In genomic region chr2:37318401-37318800, GRCh38 we compare ENCODE assay signal across 8 cellular contexts. TPM values are rescaled to one million over a fixed set of nuclear protein-coding genes. Genes with fewer than 3 reads are reported as not detected.
DNase-seq lines count a peak whose midpoint lies in the region; ATAC-seq, FAIRE-seq and TF ChIP-seq lines count a peak whose summit lies in the region.

No MANE protein-coding gene starts in this region.

- ATAC-seq in GM21529 (IDR thresholded peaks at IDR 0.05; ENCODE audit: unreplicated experiment) (peak; percentile 77), left lung (peak; percentile 32)

- in situ Hi-C loops in ACHN (cut with HindIII; ENCODE audit: low pct_ligation_motif_present, low pct_unique_long_range_greater_than_20kb, low sequenced_read_pairs): no loop called here

- H3K36me3 ChIP-seq in left lung: no peaks in the 10 kb centered on the region

- no peak for TF ChIP-seq CTCF in left lung (IDR thresholded peaks at IDR 0.05)

- DNase-seq in GM12891 (ENCODE audit: insufficient read length, low spot score): no peak
- peak; percentile 24 for DNase-seq in M059J (ENCODE audit: low read depth)
- DNase-seq in left lung: no peak
- DNase-seq in iPS-NIHi11 (ENCODE audit: low spot score): no peak
- no peak for DNase-seq in ACHN
- no peak for DNase-seq in NCI-H2196 (lab: John Stamatoyannopoulos, UW; ENCODE audit: unreplicated experiment)
- no peak for DNase-seq in mesenteric fat pad (ENCODE audit: low spot score)

- TF ChIP-seq POLR2A in GM12891 (IDR thresholded peaks at IDR 0.05; ENCODE audit: low read depth, low read length): no peak

- peak; percentile 80 for FAIRE-seq in GM12891 (lab: Jason Lieb, UNC)

- peak overlapping the region in 1 of 2 donors; percentile 38 for H3K27ac ChIP-seq in left lung

- no peaks in the 10 kb centered on the region for H3K27me3 ChIP-seq in left lung

- H3K4me3 ChIP-seq in left lung: no peak overlapping the region

- no peaks in the 10 kb centered on the region for H3K9me3 ChIP-seq in left lung

- H3K4me1 ChIP-seq in left lung: peaks cover 21 to 56% of the 10 kb centered on the region in 2 donors

- intact Hi-C loops in left lung (cut with DNase I): no loop called here

TF ChIP-seq in GM12891, 5 proteins besides CTCF, POLR2A, EP300 and RAD21:
- TF ChIP-seq PAX5 (IDR thresholded peaks at IDR 0.05; ENCODE audit: insufficient read depth, low read length, severe bottlenecking) (no peak), SPI1 (IDR thresholded peaks at IDR 0.05; ENCODE audit: low read depth, low read length) (peak; percentile 76)
TF ChIP-seq in GM12891: peak in this region for 1.

RNA-seq across cellular contexts. Expression of gene PRKD3, which starts 6.2 kb away (rescaled TPM):
- 28.1 TPM for polyA plus RNA-seq in GM12891 (2012; ENCODE audit: low read depth, missing spikeins)
- 46.0 and 46.4 TPM in 2 replicates for total RNA-seq in M059J (2014; rRNA removed; shearing (Covaris generic))
- total RNA-seq in left lung (10 to 100 TPM; 36.2 to 43.7 TPM), mesenteric fat pad (35.1 TPM)

RNA-seq across cellular contexts. Expression of gene QPCT, which starts 26.0 kb away (rescaled TPM):
- 1.7 TPM for polyA plus RNA-seq in GM12891 (2012; ENCODE audit: low read depth, missing spikeins)
- 62.5 and 79.6 TPM in 2 replicates for total RNA-seq in M059J (2014; rRNA removed; shearing (Covaris generic))
- total RNA-seq in left lung: 10 to 100 TPM; 11.5 to 16.6 TPM
- total RNA-seq in mesenteric fat pad: 5.6 TPM
